ENCODE assay signal across 21 cellular contexts in genomic region chrX:31860686-31861085, GRCh38.
"Had no signal": no experiment of that assay in that cellular context is flagged by ENCODE, and none has a peak within 500 bp of the region (broad histone marks: within the 10 kb centered on the region; RNA-seq: fewer than 3 reads in every experiment).

No MANE protein-coding gene starts in this region.

- DNase-seq: IMR-90, Karpas-422, KG1, MG63, NCI-H1092, NCI-H1105 treated with DMSO at 0.1 percent for 48 hours, NCI-H1417 treated with DMSO at 0.1 percent for 48 hours, NCI-H146, NCI-H1694 treated with DMSO at 0.1 percent for 48 hours, NCI-H1930, NCI-H2081, NCI-H2107, NCI-H2227 treated with DMSO at 0.1 percent for 48 hours, NCI-H524, NCI-H526 treated with DMSO at 0.1 percent for 48 hours, NCI-H748 treated with DMSO at 0.1 percent for 48 hours, Peyer's patch, SHP77 treated with DMSO at 0.1 percent for 48 hours had no signal

- H3K4me3 ChIP-seq: MG63, Peyer's patch, SJCRH30 had no signal

- H3K36me3 ChIP-seq: MG63, Peyer's patch, SJCRH30 had no signal

- H3K9me3 ChIP-seq: MG63, Peyer's patch, SJCRH30 had no signal

- ATAC-seq: Right ventricle myocardium inferior, SK-N-SH treated with all-trans-retinoic acid at 6 μM for 48 hours had no signal

- H3K27me3 ChIP-seq: MG63, Peyer's patch, SJCRH30 had no signal

- H3K4me1 ChIP-seq: Peyer's patch, SJCRH30 had no signal

- H3K27ac ChIP-seq: Peyer's patch, SJCRH30 had no signal
